18 cellular contexts compared by ENCODE assay signal in genomic region chr12:77751939-77752338, GRCh38.
A peak's percentile ranks its signal among the peaks of the same experiment; 100 is the strongest.
DNase-seq lines count a peak whose midpoint lies in the region; ATAC-seq and TF ChIP-seq lines count a peak whose summit lies in the region.
"Had no signal": no experiment of that assay in that cellular context is flagged by ENCODE, and none has a peak within 500 bp of the region (broad histone marks: within the 10 kb centered on the region; RNA-seq: fewer than 3 reads in every experiment).

No MANE protein-coding gene starts in this region.

- H3K27me3 ChIP-seq in brain microvascular endothelial cell (replicated peaks) (no peaks in the 10 kb centered on the region), vagina (no peaks in the 10 kb centered on the region), left lung (no peaks in the 10 kb centered on the region)
- H3K27me3 ChIP-seq: BLaER1 treated with 17β-estradiol and CSF1 and Interleukin-3, amounts not matched to agents 10 nM and 100 nM had no signal

- intact Hi-C loops in vagina (cut with DNase I), result no loop called here
- intact Hi-C loops in left lung (cut with DNase I), result no loop called here

- no peak for TF ChIP-seq CTCF in HFF-Myc (IDR thresholded peaks at IDR 0.05; ENCODE audit: low read depth, low read length, missing control alignments)
- no peak for TF ChIP-seq CTCF in brain microvascular endothelial cell (IDR thresholded peaks at IDR 0.05; ENCODE audit: low read depth, low read length, missing control alignments)
- no peak for TF ChIP-seq CTCF in vagina (IDR thresholded peaks at IDR 0.05)
- no peak for TF ChIP-seq CTCF in left lung (IDR thresholded peaks at IDR 0.05)

- H3K27ac ChIP-seq in brain microvascular endothelial cell (no peak overlapping the region), vagina (no peak overlapping the region), left lung (no peak overlapping the region)
- H3K27ac ChIP-seq: BLaER1 treated with 17β-estradiol and CSF1 and Interleukin-3, amounts not matched to agents 10 nM and 100 nM; PC-9 had no signal

- no peaks in the 10 kb centered on the region for H3K4me1 ChIP-seq in vagina
- H3K4me1 ChIP-seq in left lung, result no peaks in the 10 kb centered on the region
- H3K4me1 ChIP-seq: BLaER1 treated with 17β-estradiol and CSF1 and Interleukin-3, amounts not matched to agents 10 nM and 100 nM had no signal

- in situ Hi-C loops in brain microvascular endothelial cell (cut with HindIII; ENCODE audit: low pct_ligation_motif_present, low sequenced_read_pairs), result no loop called here

- H3K36me3 ChIP-seq in brain microvascular endothelial cell (replicated peaks), result no peaks in the 10 kb centered on the region
- no peaks in the 10 kb centered on the region for H3K36me3 ChIP-seq in vagina
- no peaks in the 10 kb centered on the region for H3K36me3 ChIP-seq in left lung
- H3K36me3 ChIP-seq: BLaER1 treated with 17β-estradiol and CSF1 and Interleukin-3, amounts not matched to agents 10 nM and 100 nM had no signal

- ATAC-seq in left lung, result no peak
- ATAC-seq: stimulated activated naive CD8-positive, alpha-beta T cell treated with anti-CD3 and anti-CD28 coated beads, Interleukin-15, amount 100 ng/mL, for 72 hours had no signal

- H3K9me3 ChIP-seq in vagina (no peaks in the 10 kb centered on the region), left lung (no peaks in the 10 kb centered on the region)
- H3K9me3 ChIP-seq: BLaER1 treated with 17β-estradiol and CSF1 and Interleukin-3, amounts not matched to agents 10 nM and 100 nM had no signal

- no peak for TF ChIP-seq POLR2A in vagina (IDR thresholded peaks at IDR 0.05)

- DNase-seq in HFF-Myc (ENCODE audit: extremely low read depth, low read depth) (peak; percentile 63), NCI-H2196 (lab: John Stamatoyannopoulos, UW; ENCODE audit: unreplicated experiment) (peak; percentile 40), brain microvascular endothelial cell (peak; percentile 10), myocyte (ENCODE audit: low read depth) (peak; percentile 12), vagina (ENCODE audit: extremely low spot score in 2 of 2) (no peak), KG1 (lab: John Stamatoyannopoulos, UW) (no peak), NOMO-1 (lab: John Stamatoyannopoulos, UW; ENCODE audit: unreplicated experiment in 2 of 2) (no peak), left lung (no peak)
- DNase-seq: activated CD4-positive, alpha-beta T cell treated with anti-CD3 and anti-CD28 coated beads for 48 hours; anterior cingulate cortex; effector memory CD4-positive, alpha-beta T cell; GDM1; H7; NCI-H1694; PC-9; stimulated activated naive CD8-positive, alpha-beta T cell treated with anti-CD3 and anti-CD28 coated beads, Interleukin-15, amount 100 ng/mL, for 72 hours; T-helper 1 cell had no signal

- no peak overlapping the region for H3K4me3 ChIP-seq in HFF-Myc (replicated peaks; ENCODE audit: low read depth, low read length)
- no peak overlapping the region for H3K4me3 ChIP-seq in brain microvascular endothelial cell (ENCODE audit: low read depth, low read length)
- no peak overlapping the region for H3K4me3 ChIP-seq in vagina
- H3K4me3 ChIP-seq in left lung, result no peak overlapping the region
- H3K4me3 ChIP-seq: BLaER1 treated with 17β-estradiol and CSF1 and Interleukin-3, amounts not matched to agents 10 nM and 100 nM; PC-9 had no signal

Comparison
In these comparisons a context has a peak if more than half of its experiments do, and no peak if none do; other contexts are left out.
1. DNase-seq: peak in HFF-Myc (single experiment), NCI-H2196 (single experiment), brain microvascular endothelial cell (single experiment) and myocyte (single experiment); none in vagina (0 of 2), KG1 (single experiment), NOMO-1 (0 of 2) and left lung (0 of 2).